Comparison of ENCODE assay signal across 1 cellular context in genomic region chr12:52837341-52837741, GRCh38.
A peak's percentile ranks its signal among the peaks of the same experiment; 100 is the strongest.
TF ChIP-seq lines count a peak whose summit lies in the region.

No MANE protein-coding gene starts in this region.

TF ChIP-seq in IMR-90, 13 proteins besides CTCF, POLR2A, EP300 and RAD21:
- TF ChIP-seq NFE2L2 (IDR thresholded peaks at IDR 0.05; ENCODE audit: low read depth, low read length) = 0 out of 2 replicates have a peak, but pooled peaks have one; percentile 10
- TF ChIP-seq, protein P1, sequence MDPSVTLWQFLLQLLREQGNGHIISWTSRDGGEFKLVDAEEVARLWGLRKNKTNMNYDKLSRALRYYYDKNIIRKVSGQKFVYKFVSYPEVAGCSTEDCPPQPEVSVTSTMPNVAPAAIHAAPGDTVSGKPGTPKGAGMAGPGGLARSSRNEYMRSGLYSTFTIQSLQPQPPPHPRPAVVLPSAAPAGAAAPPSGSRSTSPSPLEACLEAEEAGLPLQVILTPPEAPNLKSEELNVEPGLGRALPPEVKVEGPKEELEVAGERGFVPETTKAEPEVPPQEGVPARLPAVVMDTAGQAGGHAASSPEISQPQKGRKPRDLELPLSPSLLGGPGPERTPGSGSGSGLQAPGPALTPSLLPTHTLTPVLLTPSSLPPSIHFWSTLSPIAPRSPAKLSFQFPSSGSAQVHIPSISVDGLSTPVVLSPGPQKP (IDR thresholded peaks at IDR 0.05; ENCODE audit: borderline replicate concordance, low read depth, low read length) = no peak
- TF ChIP-seq CEBPB (IDR thresholded peaks at IDR 0.05; ENCODE audit: low read depth, low read length) = peak; percentile 26; the same call in 1 of the 2 replicates
- TF ChIP-seq MAFK (IDR thresholded peaks at IDR 0.05; ENCODE audit: low read depth, low read length) = no peak
- no peak for TF ChIP-seq CHD1 (IDR thresholded peaks at IDR 0.05; ENCODE audit: low read depth, low read length)
- TF ChIP-seq MXI1 (IDR thresholded peaks at IDR 0.05; ENCODE audit: borderline replicate concordance, low read depth, low read length) = no peak
- TF ChIP-seq, protein P2, sequence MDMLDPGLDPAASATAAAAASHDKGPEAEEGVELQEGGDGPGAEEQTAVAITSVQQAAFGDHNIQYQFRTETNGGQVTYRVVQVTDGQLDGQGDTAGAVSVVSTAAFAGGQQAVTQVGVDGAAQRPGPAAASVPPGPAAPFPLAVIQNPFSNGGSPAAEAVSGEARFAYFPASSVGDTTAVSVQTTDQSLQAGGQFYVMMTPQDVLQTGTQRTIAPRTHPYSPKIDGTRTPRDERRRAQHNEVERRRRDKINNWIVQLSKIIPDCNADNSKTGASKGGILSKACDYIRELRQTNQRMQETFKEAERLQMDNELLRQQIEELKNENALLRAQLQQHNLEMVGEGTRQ (IDR thresholded peaks at IDR 0.05; ENCODE audit: low read depth, low read length) = 0 out of 2 replicates have a peak, but pooled peaks have one; percentile 24
- TF ChIP-seq MAZ (IDR thresholded peaks at IDR 0.05; ENCODE audit: borderline replicate concordance, low read depth, low read length) = peak; percentile 5; the same call in 1 of the 2 replicates
- TF ChIP-seq RFX5 (IDR thresholded peaks at IDR 0.05; ENCODE audit: low read depth, low read length) = no peak
- TF ChIP-seq FOS (IDR thresholded peaks at IDR 0.05; ENCODE audit: low read depth, low read length) = peak; percentile 87
TF ChIP-seq in IMR-90: peak in this region for 5.
